1 cellular context compared by ENCODE assay signal in genomic region chr7:108528183-108528712, GRCh38.
TF ChIP-seq lines count a peak whose summit lies in the region.

No MANE protein-coding gene starts in this region.

TF ChIP-seq in HepG2, 621 proteins besides CTCF, POLR2A, EP300 and RAD21:
- TF ChIP-seq PAXIP1 (CRISPR knock-in tag; conservative IDR thresholded peaks at IDR 0.05) = no peak
- no peak for TF ChIP-seq MTA1 (CRISPR knock-in tag; IDR thresholded peaks at IDR 0.05; ENCODE audit: borderline replicate concordance)
- no peak for TF ChIP-seq ZNF20 (CRISPR knock-in tag; IDR thresholded peaks at IDR 0.05)
- TF ChIP-seq ZNF562 (CRISPR knock-in tag; IDR thresholded peaks at IDR 0.05; ENCODE audit: borderline replicate concordance) = no peak
- TF ChIP-seq NR2F1 (CRISPR knock-in tag; IDR thresholded peaks at IDR 0.05) = no peak
- TF ChIP-seq THYN1 (CRISPR knock-in tag; IDR thresholded peaks at IDR 0.05; ENCODE audit: borderline replicate concordance, low read depth) = no peak
- TF ChIP-seq TGIF2 (CRISPR knock-in tag; IDR thresholded peaks at IDR 0.05) = no peak
- no peak for TF ChIP-seq ATF4 (CRISPR knock-in tag; IDR thresholded peaks at IDR 0.05)
- TF ChIP-seq FOXA1 (IDR thresholded peaks at IDR 0.05) = no peak
- no peak for TF ChIP-seq FOXA1 (CRISPR knock-in tag; IDR thresholded peaks at IDR 0.05)
- no peak for TF ChIP-seq HNF4G (IDR thresholded peaks at IDR 0.05; ENCODE audit: borderline replicate concordance, low read depth, low read length)
- no peak for TF ChIP-seq HNF4G (CRISPR knock-in tag; IDR thresholded peaks at IDR 0.05; ENCODE audit: borderline replicate concordance, low read depth)
- no peak for TF ChIP-seq ESRRA (CRISPR knock-in tag; IDR thresholded peaks at IDR 0.05; ENCODE audit: low read depth)
- no peak for TF ChIP-seq MYNN (CRISPR knock-in tag; IDR thresholded peaks at IDR 0.05; ENCODE audit: low read depth)
- TF ChIP-seq RCOR2 (CRISPR knock-in tag; IDR thresholded peaks at IDR 0.05) = no peak
- no peak for TF ChIP-seq ZNF598 (CRISPR knock-in tag; IDR thresholded peaks at IDR 0.05; ENCODE audit: borderline replicate concordance)
- no peak for TF ChIP-seq KLF11 (CRISPR knock-in tag; IDR thresholded peaks at IDR 0.05)
- no peak for TF ChIP-seq JUND (CRISPR knock-in tag; IDR thresholded peaks at IDR 0.05)
